Comparison of ENCODE assay signal across 29 cellular contexts in genomic region chr5:64019746-64020145, GRCh38. TPM values are rescaled to one million over a fixed set of nuclear protein-coding genes. Genes with fewer than 3 reads are reported as not detected.
"Had no signal": no experiment of that assay in that cellular context is flagged by ENCODE, and none has a peak within 500 bp of the region (broad histone marks: within the 10 kb centered on the region; RNA-seq: fewer than 3 reads in every experiment).

No MANE protein-coding gene starts in this region.

- H3K27me3 ChIP-seq: pancreas, stomach, testis, thyroid gland, transverse colon, upper lobe of left lung, vagina had no signal

- H3K36me3 ChIP-seq: left ventricle myocardium inferior, pancreas, prostate gland, stomach, thyroid gland, transverse colon, upper lobe of left lung, vagina had no signal

- H3K4me1 ChIP-seq: left ventricle myocardium inferior, pancreas, prostate gland, stomach, testis, thyroid gland, transverse colon, upper lobe of left lung, vagina had no signal

- H3K4me3 ChIP-seq: left ventricle myocardium inferior, lung, mucosa of descending colon, pancreas, prostate gland, skin epidermis, stomach, testis, thyroid gland, transverse colon, upper lobe of left lung, vagina had no signal

- H3K9me3 ChIP-seq: left ventricle myocardium inferior, mucosa of descending colon, pancreas, prostate gland, stomach, testis, thyroid gland, transverse colon, upper lobe of left lung, vagina had no signal

- H3K27ac ChIP-seq: left ventricle myocardium inferior, pancreas, prostate gland, skin epidermis, stomach, testis, thyroid gland, transverse colon, upper lobe of left lung, vagina had no signal

- DNase-seq: hypothalamus; immature natural killer cell; islet precursor cell; left ventricle myocardium inferior; midbrain; mucosa of descending colon; naive thymus-derived CD4-positive, alpha-beta T cell; nucleus accumbens; pancreas; posterior cingulate gyrus; retina; right cardiac atrium; stimulated activated CD4-positive, alpha-beta T cell treated with anti-CD3 and anti-CD28 coated beads, Interleukin-12 subunit alpha, Interleukin-12 subunit beta, amount 100 ng/mL, for 4 hours; stimulated activated CD4-positive, alpha-beta T cell treated with anti-CD3 and anti-CD28 coated beads, Interleukin-15, amount 100 ng/mL, for 24 hours; stimulated activated CD4-positive, alpha-beta T cell treated with anti-CD3 and anti-CD28 coated beads, Interleukin-2, amount 100 ng/mL, for 24 hours; stimulated activated CD4-positive, alpha-beta T cell treated with anti-CD3 and anti-CD28 coated beads, Interleukin-4, amount 100 ng/mL, for 1 hour; stimulated activated naive B cell treated with anti-CD40 and anti-IgM and Interleukin-4, amounts not matched to agents 10 μg/mL and 1 μg/mL and 100 μg/mL, for 72 hours; stimulated activated naive CD8-positive, alpha-beta T cell treated with anti-CD3 and anti-CD28 coated beads, Interleukin-15, Interleukin-2, amounts not matched to agents 100 U/mL and 50 U/mL, for 24 hours; stomach; testis; thyroid gland; transverse colon; upper lobe of left lung had no signal

RNA-seq across cellular contexts. Expression of gene HTR1A, which starts 57.5 kb away (rescaled TPM):
- polyA plus RNA-seq: immature natural killer cell; lung; naive thymus-derived CD4-positive, alpha-beta T cell; neural cell; pancreas; right cardiac atrium; stomach; urinary bladder had no signal
